ENCODE assay signal across 1 cellular context in the genomic region with DNA sequence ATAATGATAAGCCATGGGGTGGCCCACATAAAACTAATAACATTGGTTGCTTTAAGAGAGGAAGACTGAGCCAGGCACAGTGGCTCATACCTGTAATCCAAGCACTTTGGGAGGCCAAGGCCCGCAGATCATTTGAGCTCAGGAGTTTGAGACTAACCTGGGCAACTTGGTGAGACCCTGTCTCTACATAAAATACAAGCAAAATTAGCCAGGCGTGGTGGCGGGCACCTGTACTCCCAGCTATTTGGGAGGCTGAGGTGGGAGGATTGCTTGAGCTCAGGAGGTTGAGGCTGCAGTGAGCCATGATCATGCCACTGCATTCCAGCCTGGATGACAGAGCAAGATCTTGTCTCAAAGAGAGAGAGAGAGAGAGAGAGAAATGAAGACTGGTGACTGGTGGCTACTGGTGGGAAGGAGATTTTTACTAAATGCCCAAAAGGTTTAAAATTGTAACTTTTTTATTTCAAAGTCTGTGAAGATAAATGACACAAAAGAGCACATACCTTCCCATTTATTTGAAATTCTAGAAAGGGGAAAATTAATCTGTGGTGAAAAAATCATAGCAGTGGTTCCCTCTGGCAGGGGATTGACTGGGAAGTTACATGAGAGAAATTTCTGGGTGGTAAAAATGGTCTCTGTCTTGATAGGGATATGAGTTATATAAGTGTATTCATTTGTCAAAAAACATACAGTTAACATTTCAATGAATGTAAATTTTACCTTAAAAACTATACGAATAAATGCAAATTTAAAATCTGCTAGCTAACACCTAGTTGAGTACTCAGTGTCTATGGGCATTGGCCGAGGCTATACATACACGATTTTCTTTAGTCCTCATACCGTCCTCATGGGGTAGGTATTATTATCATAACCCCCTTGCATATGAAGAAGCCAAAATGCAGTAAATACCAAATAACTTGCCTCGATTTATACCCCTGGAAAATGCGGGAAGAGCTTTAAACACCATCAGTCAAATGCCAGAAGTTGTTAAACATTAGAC.
TF ChIP-seq lines count a peak whose summit lies in the region.

No MANE protein-coding gene starts in this region.

TF ChIP-seq in GM12878, 131 proteins besides CTCF, POLR2A, EP300 and RAD21:
- TF ChIP-seq FOXK2 (IDR thresholded peaks at IDR 0.05) = 0 out of 2 replicates have a peak, but pooled peaks have one; percentile 11
- no peak for TF ChIP-seq DPF2 (IDR thresholded peaks at IDR 0.05)
